Comparison of ENCODE assay signal across 8 cellular contexts in the genomic region with DNA sequence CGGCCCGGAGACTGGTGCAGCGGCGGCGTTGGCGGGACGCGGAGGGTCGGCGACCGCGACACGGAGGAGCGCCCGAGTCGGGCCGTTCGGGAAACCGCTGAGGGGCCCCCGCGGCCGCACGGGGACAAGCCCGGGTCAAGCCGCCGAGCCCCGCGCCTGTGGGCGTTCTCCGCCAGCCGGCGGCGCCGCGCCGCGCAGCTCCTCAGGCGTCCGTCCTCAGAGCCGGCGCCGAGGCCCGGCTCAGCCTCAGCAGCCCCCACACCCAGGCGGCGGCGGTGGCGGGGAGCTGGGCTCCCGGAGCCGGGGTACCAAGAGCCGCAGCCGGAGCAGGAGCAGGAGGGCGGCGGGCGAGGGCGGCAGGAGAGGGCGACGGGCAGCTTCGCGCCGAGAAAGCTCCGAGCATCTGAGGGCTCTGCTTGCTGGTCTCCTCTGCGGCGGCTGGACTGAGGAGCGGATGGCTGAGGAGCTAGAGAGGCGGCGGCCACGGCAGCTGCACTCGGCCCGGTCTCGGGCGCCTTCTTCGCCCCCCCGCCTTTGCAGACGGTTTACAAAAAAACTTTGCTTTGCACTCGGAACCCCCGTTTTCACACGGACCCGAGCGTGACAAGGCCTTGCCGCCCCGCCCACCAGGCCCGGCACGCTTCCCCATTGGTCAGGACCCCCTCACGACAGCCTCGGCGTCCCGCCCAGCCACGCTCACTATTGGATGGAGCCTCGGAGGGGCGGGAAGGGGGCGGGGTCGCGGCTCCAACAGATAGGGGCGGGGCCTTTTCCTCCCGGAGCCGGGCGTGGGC. TPM values are rescaled to one million over a fixed set of nuclear protein-coding genes. Genes with fewer than 3 reads are reported as not detected.
DNase-seq lines count a peak whose midpoint lies in the region; ATAC-seq and TF ChIP-seq lines count a peak whose summit lies in the region.

A gene with protein sequence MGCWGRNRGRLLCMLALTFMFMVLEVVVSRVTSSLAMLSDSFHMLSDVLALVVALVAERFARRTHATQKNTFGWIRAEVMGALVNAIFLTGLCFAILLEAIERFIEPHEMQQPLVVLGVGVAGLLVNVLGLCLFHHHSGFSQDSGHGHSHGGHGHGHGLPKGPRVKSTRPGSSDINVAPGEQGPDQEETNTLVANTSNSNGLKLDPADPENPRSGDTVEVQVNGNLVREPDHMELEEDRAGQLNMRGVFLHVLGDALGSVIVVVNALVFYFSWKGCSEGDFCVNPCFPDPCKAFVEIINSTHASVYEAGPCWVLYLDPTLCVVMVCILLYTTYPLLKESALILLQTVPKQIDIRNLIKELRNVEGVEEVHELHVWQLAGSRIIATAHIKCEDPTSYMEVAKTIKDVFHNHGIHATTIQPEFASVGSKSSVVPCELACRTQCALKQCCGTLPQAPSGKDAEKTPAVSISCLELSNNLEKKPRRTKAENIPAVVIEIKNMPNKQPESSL (minus strand): TSS at position 522 of the 794 bp plus-strand sequence. CDS start 549 bp downstream, outside the sequence.

- H3K27ac ChIP-seq in CD8-positive, alpha-beta T cell (ENCODE audit: low read depth, low read length) = peak within 1 kb of the TSS; percentile 59
- peak within 1 kb of the TSS; percentile 79 for H3K27ac ChIP-seq in effector memory CD4-positive, alpha-beta T cell (ENCODE audit: insufficient read depth, low read length, poor library complexity, severe bottlenecking)

- peaks cover 33% of the 10 kb centered on the region for H3K4me1 ChIP-seq in CD8-positive, alpha-beta T cell (ENCODE audit: insufficient read depth, low read length)
- H3K4me1 ChIP-seq in effector memory CD4-positive, alpha-beta T cell (ENCODE audit: control insufficient read depth, insufficient read depth, low read length, poor library complexity, severe bottlenecking) = peaks cover 18% of the 10 kb centered on the region

- no peaks in the 10 kb centered on the region for H3K36me3 ChIP-seq in CD8-positive, alpha-beta T cell (ENCODE audit: insufficient read depth, low read length)
- peaks cover 2% of the 10 kb centered on the region for H3K36me3 ChIP-seq in effector memory CD4-positive, alpha-beta T cell (ENCODE audit: control insufficient read depth, insufficient read depth, low read length)

- CTCF ChIA-PET in CD8-positive, alpha-beta T cell (lab: Charles Lee) = interaction anchor here (0.8 to 1.5 kb wide), 8 partner anchors 11 to 97 kb away, joined by 3 to 8 read pairs (median 4); partner anchors contain the start of gene NEK2

- no peaks in the 10 kb centered on the region for H3K27me3 ChIP-seq in CD8-positive, alpha-beta T cell (ENCODE audit: insufficient read depth, low read length)
- H3K27me3 ChIP-seq in effector memory CD4-positive, alpha-beta T cell (replicated peaks; ENCODE audit: control insufficient read depth, insufficient read depth, low read length, poor library complexity, severe bottlenecking) = no peaks in the 10 kb centered on the region

- no peaks in the 10 kb centered on the region for H3K9me3 Mint-ChIP-seq in CD8-positive, alpha-beta T cell
- H3K9me3 Mint-ChIP-seq in memory B cell = no peaks in the 10 kb centered on the region

- H3K9me3 ChIP-seq in CD8-positive, alpha-beta T cell (ENCODE audit: low read length) = no peaks in the 10 kb centered on the region
- no peaks in the 10 kb centered on the region for H3K9me3 ChIP-seq in effector memory CD4-positive, alpha-beta T cell (ENCODE audit: control insufficient read depth, low read length)

- H3K27ac Mint-ChIP-seq in CD8-positive, alpha-beta T cell = peak within 1 kb of the TSS; percentile 95
- H3K27ac Mint-ChIP-seq in memory B cell = peak within 1 kb of the TSS; percentile 75

- peak; percentile 92 for ATAC-seq in CD8-positive, alpha-beta T cell
- ATAC-seq in GM19467 (IDR thresholded peaks at IDR 0.05; ENCODE audit: unreplicated experiment) (peak; percentile 84), memory B cell (ENCODE audit: low read depth) (peak; percentile 86)

- H3K4me3 Mint-ChIP-seq in CD8-positive, alpha-beta T cell = peak within 1 kb of the TSS; percentile 93
- H3K4me3 Mint-ChIP-seq in memory B cell = peak within 1 kb of the TSS; percentile 91

- DNase-seq in CD8-positive, alpha-beta T cell = peak; percentile 98 to 100 (median 99)
- DNase-seq in HS-27A (ENCODE audit: low read depth) (peak; percentile 92), NK-92 (lab: John Stamatoyannopoulos, UW; ENCODE audit: unreplicated experiment) (peak; percentile 86), memory B cell (ENCODE audit: low spot score in 2 of 2) (peak; percentile 99 to 100)
- peak; percentile 99 for DNase-seq in activated CD8-positive, alpha-beta memory T cell treated with anti-CD3 and anti-CD28 coated beads for 1 hour (ENCODE audit: extremely low read depth in 1 of 2, low read depth in 1 of 2)
- peak; percentile 99 for DNase-seq in effector memory CD4-positive, alpha-beta T cell
- DNase-seq in stimulated activated CD8-positive, alpha-beta memory T cell treated with anti-CD3 and anti-CD28 coated beads, Interleukin-12 subunit alpha, Interleukin-12 subunit beta, amount 100 ng/mL, for 24 hours (ENCODE audit: extremely low read depth) = peak; percentile 99

- peak within 1 kb of the TSS; percentile 84 for H3K4me3 ChIP-seq in CD8-positive, alpha-beta T cell (ENCODE audit: low read depth, low read length)
- H3K4me3 ChIP-seq in effector memory CD4-positive, alpha-beta T cell (ENCODE audit: insufficient read depth, low read depth, low read length, poor library complexity, severe bottlenecking) = peak within 1 kb of the TSS; percentile 97

- POLR2A ChIA-PET in CD8-positive, alpha-beta T cell (lab: Charles Lee) = interaction anchor here (0.7 to 2.6 kb wide), 8 partner anchors 9 to 707 kb away, joined by 3 to 15 read pairs (median 3); partner anchors contain the start of gene PPP2R5A

- peaks cover 22% of the 10 kb centered on the region for H3K36me3 Mint-ChIP-seq in CD8-positive, alpha-beta T cell
- H3K36me3 Mint-ChIP-seq in memory B cell = peaks cover under 1% of the 10 kb centered on the region

- intact Hi-C loops in CD8-positive, alpha-beta T cell (cut with DNase I, micrococcal nuclease) = loop anchor here (1.0 to 10.0 kb wide), 18 partner anchors 62 to 1812 kb away; partner anchors contain the start of genes ANGEL2 (in 2 of the 2), NEK2 (in 2 of the 2), PPP2R5A (in 2 of the 2) and RCOR3 (in 2 of the 2)

- peaks cover 51% of the 10 kb centered on the region for H3K4me1 Mint-ChIP-seq in CD8-positive, alpha-beta T cell (ENCODE audit: low read depth)
- H3K4me1 Mint-ChIP-seq in memory B cell = peaks cover 16% of the 10 kb centered on the region

- H3K27me3 Mint-ChIP-seq in CD8-positive, alpha-beta T cell (ENCODE audit: low read depth) = no peaks in the 10 kb centered on the region
- no peaks in the 10 kb centered on the region for H3K27me3 Mint-ChIP-seq in memory B cell

- TF ChIP-seq CTCF in CD8-positive, alpha-beta T cell (IDR thresholded peaks at IDR 0.05) = no peak

RNA-seq across cellular contexts. Expression of the gene that starts here (rescaled TPM):
- 1 to 10 TPM; 9.7 to 9.8 TPM for total RNA-seq in CD8-positive, alpha-beta T cell

Comparison
In these comparisons a context has a peak if more than half of its experiments do, and no peak if none do; other contexts are left out.
1. Peak in every context shown above with its lines: DNase-seq, ATAC-seq, H3K4me3 ChIP-seq and H3K27ac ChIP-seq.